ENCODE assay signal across 19 cellular contexts in the genomic region with DNA sequence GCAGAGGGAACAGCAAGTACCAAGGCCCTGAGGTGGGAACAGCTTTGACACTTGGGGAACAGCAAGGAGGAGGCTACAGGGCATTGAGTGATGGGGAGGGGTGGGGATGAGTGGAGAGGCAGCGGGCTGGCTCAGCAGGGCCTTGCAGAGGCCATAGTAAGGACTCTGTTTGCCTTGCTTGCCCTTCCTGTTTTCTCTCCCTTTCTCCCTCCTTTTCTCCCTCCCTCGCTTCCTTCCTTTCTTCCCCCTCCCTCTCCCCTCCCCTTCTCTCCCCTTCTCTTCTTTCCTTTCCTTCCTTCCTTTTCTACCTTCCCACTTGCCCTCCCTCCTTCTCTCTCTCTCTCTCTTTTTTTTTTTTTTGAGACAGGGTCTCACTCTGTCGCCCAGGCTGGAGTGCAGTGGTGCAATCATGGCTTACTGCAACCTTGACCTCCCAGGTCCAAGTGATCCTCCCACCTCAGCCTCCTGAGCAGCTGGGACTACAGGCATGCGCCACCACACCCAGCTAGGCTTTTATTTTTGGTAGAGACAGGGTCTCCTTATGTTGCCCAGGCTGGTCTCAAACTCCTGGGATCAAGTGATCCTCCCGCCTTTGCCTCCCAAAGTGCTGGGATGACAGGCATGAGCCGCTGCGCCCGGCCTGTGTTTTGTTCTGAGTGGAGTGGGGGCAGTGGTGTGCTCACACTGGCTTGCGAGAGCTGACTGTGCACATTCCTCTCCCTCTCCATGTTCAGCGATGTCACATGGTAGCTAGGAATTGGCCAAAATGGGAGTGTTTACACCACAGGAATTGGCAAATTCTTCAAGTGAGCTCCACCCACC. TPM values are rescaled to one million over a fixed set of nuclear protein-coding genes. Genes with fewer than 3 reads are reported as not detected.
DNase-seq lines count a peak whose midpoint lies in the region; ATAC-seq and TF ChIP-seq lines count a peak whose summit lies in the region.
"Had no signal": no experiment of that assay in that cellular context is flagged by ENCODE, and none has a peak within 500 bp of the region (broad histone marks: within the 10 kb centered on the region; RNA-seq: fewer than 3 reads in every experiment).

No MANE protein-coding gene starts in this region.

- peaks cover 3% of the 10 kb centered on the region; the same call in 1 of the 2 replicates for H3K36me3 ChIP-seq in BLaER1
- H3K36me3 ChIP-seq: right atrium auricular region, SJSA1 had no signal

- H3K4me3 ChIP-seq in BLaER1 = no peak overlapping the region
- H3K4me3 ChIP-seq: right atrium auricular region, SJSA1 had no signal

- H3K4me3 Mint-ChIP-seq in endothelial cell (ENCODE audit: unreplicated experiment) (peak overlapping the region; percentile 31), nephron (no peak overlapping the region)
- H3K4me3 Mint-ChIP-seq in activated CD4-positive, alpha-beta T cell treated with anti-CD3 and anti-CD28 coated beads, Interleukin-2, amount 10 ng/mL, durations not matched to agents 7 days and 5 days = no peak overlapping the region
- no peak overlapping the region for H3K4me3 Mint-ChIP-seq in naive thymus-derived CD8-positive, alpha-beta T cell
- H3K4me3 Mint-ChIP-seq: activated naive CD8-positive, alpha-beta T cell; activated T-helper 1 cell treated with anti-CD3 and anti-CD28 coated beads, Interleukin-12 subunit alpha, Interleukin-12 subunit beta, Interleukin-2, Interleukin-4 antibody, amounts not matched to agents 30 ng/mL and 10 ng/mL and 1 ng/mL, durations not matched to agents 14 hours and 24 hours and 36 hours; dendritic cell treated with granulocyte-macrophage colony-stimulating factor and Interleukin-4, amounts not matched to agents 40 ng/mL and 50 ng/mL, for 4 days had no signal

- DNase-seq in MV-4-11 (lab: John Stamatoyannopoulos, UW) (peak; percentile 41), endothelial cell (ENCODE audit: low spot score) (no peak)
- no peak for DNase-seq in activated CD4-positive, alpha-beta T cell treated with anti-CD3 and anti-CD28 coated beads, Interleukin-2, amount 10 ng/mL, durations not matched to agents 7 days and 5 days
- no peak for DNase-seq in stimulated activated CD4-positive, alpha-beta T cell treated with anti-CD3 and anti-CD28 coated beads, Interleukin-15, amount 100 ng/mL, for 24 hours
- DNase-seq in naive thymus-derived CD8-positive, alpha-beta T cell = no peak
- DNase-seq: NCI-H1417 treated with DMSO at 0.1 percent for 48 hours, NCI-H2171 treated with DMSO at 0.1 percent for 48 hours, NCI-H748 treated with DMSO at 0.1 percent for 48 hours, occipital lobe, OCI-M1, T-helper 2 cell had no signal

- H3K27ac Mint-ChIP-seq in endothelial cell (ENCODE audit: unreplicated experiment) (peak overlapping the region; percentile 32), nephron (peak overlapping the region in 2 of 3 experiments; percentile 9 to 26)
- H3K27ac Mint-ChIP-seq in activated CD4-positive, alpha-beta T cell treated with anti-CD3 and anti-CD28 coated beads, Interleukin-2, amount 10 ng/mL, durations not matched to agents 7 days and 5 days = no peak overlapping the region
- H3K27ac Mint-ChIP-seq in naive thymus-derived CD8-positive, alpha-beta T cell = peak overlapping the region in 2 of 10 donors; percentile 59 to 76
- H3K27ac Mint-ChIP-seq: activated T-helper 1 cell treated with anti-CD3 and anti-CD28 coated beads, Interleukin-12 subunit alpha, Interleukin-12 subunit beta, Interleukin-2, Interleukin-4 antibody, amounts not matched to agents 30 ng/mL and 10 ng/mL and 1 ng/mL, durations not matched to agents 14 hours and 24 hours and 36 hours; dendritic cell treated with granulocyte-macrophage colony-stimulating factor and Interleukin-4, amounts not matched to agents 40 ng/mL and 50 ng/mL, for 4 days had no signal

- H3K4me1 Mint-ChIP-seq in endothelial cell (ENCODE audit: unreplicated experiment) = peaks cover 7% of the 10 kb centered on the region
- H3K4me1 Mint-ChIP-seq in nephron = peaks cover 9% of the 10 kb centered on the region
- no peaks in the 10 kb centered on the region for H3K4me1 Mint-ChIP-seq in activated CD4-positive, alpha-beta T cell treated with anti-CD3 and anti-CD28 coated beads, Interleukin-2, amount 10 ng/mL, durations not matched to agents 7 days and 5 days
- H3K4me1 Mint-ChIP-seq in naive thymus-derived CD8-positive, alpha-beta T cell = no peaks in the 10 kb centered on the region

- POLR2A ChIA-PET in activated CD4-positive, alpha-beta T cell treated with anti-CD3 and anti-CD28 coated beads, Interleukin-2, amount 10 ng/mL, durations not matched to agents 7 days and 5 days (lab: Charles Lee) = no interaction called here
- POLR2A ChIA-PET in naive thymus-derived CD8-positive, alpha-beta T cell (lab: Charles Lee) = no interaction called here

- TF ChIP-seq CTCF in endothelial cell (IDR thresholded peaks at IDR 0.05; ENCODE audit: unreplicated experiment) (no peak), nephron (IDR thresholded peaks at IDR 0.05; ENCODE audit: unreplicated experiment in 3 of 3) (no peak)

- peaks cover 7% of the 10 kb centered on the region for H3K36me3 Mint-ChIP-seq in endothelial cell (ENCODE audit: low read depth, unreplicated experiment)
- H3K36me3 Mint-ChIP-seq in nephron (ENCODE audit: low read depth) = peaks cover 4% of the 10 kb centered on the region
- no peaks in the 10 kb centered on the region for H3K36me3 Mint-ChIP-seq in activated CD4-positive, alpha-beta T cell treated with anti-CD3 and anti-CD28 coated beads, Interleukin-2, amount 10 ng/mL, durations not matched to agents 7 days and 5 days (ENCODE audit: low read depth)
- no peaks in the 10 kb centered on the region for H3K36me3 Mint-ChIP-seq in naive thymus-derived CD8-positive, alpha-beta T cell
- H3K36me3 Mint-ChIP-seq: activated naive CD8-positive, alpha-beta T cell had no signal

- H3K9me3 Mint-ChIP-seq in endothelial cell (ENCODE audit: unreplicated experiment) = no peaks in the 10 kb centered on the region
- H3K9me3 Mint-ChIP-seq in nephron = peaks cover 3% of the 10 kb centered on the region
- H3K9me3 Mint-ChIP-seq in activated CD4-positive, alpha-beta T cell treated with anti-CD3 and anti-CD28 coated beads, Interleukin-2, amount 10 ng/mL, durations not matched to agents 7 days and 5 days = no peaks in the 10 kb centered on the region
- H3K9me3 Mint-ChIP-seq in naive thymus-derived CD8-positive, alpha-beta T cell = no peaks in the 10 kb centered on the region
- H3K9me3 Mint-ChIP-seq: activated T-helper 1 cell treated with anti-CD3 and anti-CD28 coated beads, Interleukin-12 subunit alpha, Interleukin-12 subunit beta, Interleukin-2, Interleukin-4 antibody, amounts not matched to agents 30 ng/mL and 10 ng/mL and 1 ng/mL, durations not matched to agents 14 hours and 24 hours and 36 hours had no signal

- H4K20me1 ChIP-seq in BLaER1 = no peaks in the 10 kb centered on the region

- peaks cover 27% of the 10 kb centered on the region for H3K4me1 ChIP-seq in BLaER1
- H3K4me1 ChIP-seq: SJSA1 had no signal

- H3K27me3 ChIP-seq in BLaER1 = no peaks in the 10 kb centered on the region
- H3K27me3 ChIP-seq: right atrium auricular region, SJSA1 had no signal

- H3K27me3 Mint-ChIP-seq in endothelial cell (ENCODE audit: unreplicated experiment) (peaks cover 10% of the 10 kb centered on the region), nephron (ENCODE audit: low read depth) (no peaks in the 10 kb centered on the region)
- no peaks in the 10 kb centered on the region for H3K27me3 Mint-ChIP-seq in activated CD4-positive, alpha-beta T cell treated with anti-CD3 and anti-CD28 coated beads, Interleukin-2, amount 10 ng/mL, durations not matched to agents 7 days and 5 days
- no peaks in the 10 kb centered on the region for H3K27me3 Mint-ChIP-seq in naive thymus-derived CD8-positive, alpha-beta T cell
- H3K27me3 Mint-ChIP-seq: activated naive CD8-positive, alpha-beta T cell; dendritic cell treated with granulocyte-macrophage colony-stimulating factor and Interleukin-4, amounts not matched to agents 40 ng/mL and 50 ng/mL, for 4 days had no signal

- no peak overlapping the region for H3K27ac ChIP-seq in BLaER1
- H3K27ac ChIP-seq: right atrium auricular region, SJSA1 had no signal

- no peak overlapping the region for H3K9ac ChIP-seq in BLaER1

- CTCF ChIA-PET in activated CD4-positive, alpha-beta T cell treated with anti-CD3 and anti-CD28 coated beads, Interleukin-2, amount 10 ng/mL, durations not matched to agents 7 days and 5 days (lab: Charles Lee) = interaction anchor here (1.0 to 4.0 kb wide), 5 partner anchors 9 to 29 kb away, joined by 3 to 25 read pairs (median 4); no protein-coding TSS in a partner anchor

- H3K4me2 ChIP-seq in BLaER1 = peak overlapping the region; percentile 44

- ATAC-seq in HG02759 (IDR thresholded peaks at IDR 0.05; ENCODE audit: unreplicated experiment) = no peak
- ATAC-seq in naive thymus-derived CD8-positive, alpha-beta T cell = no peak

- H3K9me3 ChIP-seq in BLaER1 = no peaks in the 10 kb centered on the region
- H3K9me3 ChIP-seq: right atrium auricular region, SJSA1 had no signal

RNA-seq across cellular contexts. Expression of a gene that starts 17.1 kb away (rescaled TPM):
- 5.2 TPM for total RNA-seq in endothelial cell (ENCODE audit: unreplicated experiment)
- total RNA-seq in activated CD4-positive, alpha-beta T cell treated with anti-CD3 and anti-CD28 coated beads, Interleukin-2, amount 10 ng/mL, durations not matched to agents 7 days and 5 days = 1 to 10 TPM; 1.8 to 2.3 TPM
- 1 to 10 TPM; 7.5 to 8.8 TPM for total RNA-seq in naive thymus-derived CD8-positive, alpha-beta T cell
- under 1 TPM in 2 of 3 donors, not detected in 1; 0.05 to 0.49 TPM for polyA plus RNA-seq in naive thymus-derived CD8-positive, alpha-beta T cell

RNA-seq across cellular contexts. Expression of a gene that starts 49.7 kb away (rescaled TPM):
- 120 TPM for total RNA-seq in endothelial cell (ENCODE audit: unreplicated experiment)
- total RNA-seq in activated CD4-positive, alpha-beta T cell treated with anti-CD3 and anti-CD28 coated beads, Interleukin-2, amount 10 ng/mL, durations not matched to agents 7 days and 5 days = 100 to 1,000 TPM in 1 of 2 experiments, 10 to 100 TPM in 1; 96.4 to 111 TPM
- 10 to 100 TPM; 59.7 to 60.6 TPM for total RNA-seq in naive thymus-derived CD8-positive, alpha-beta T cell
- polyA plus RNA-seq in naive thymus-derived CD8-positive, alpha-beta T cell = 10 to 100 TPM; 13.7 to 15.5 (median 14.2) TPM

RNA-seq across cellular contexts. Expression of a gene that starts 50.3 kb away (rescaled TPM):
- total RNA-seq in endothelial cell (ENCODE audit: unreplicated experiment) = 42.9 TPM
- 10 to 100 TPM; 20.4 to 25.2 TPM for total RNA-seq in activated CD4-positive, alpha-beta T cell treated with anti-CD3 and anti-CD28 coated beads, Interleukin-2, amount 10 ng/mL, durations not matched to agents 7 days and 5 days
- 10 to 100 TPM; 10.9 to 11.3 TPM for total RNA-seq in naive thymus-derived CD8-positive, alpha-beta T cell
- 10 to 100 TPM; 10.7 to 15.5 (median 11.9) TPM for polyA plus RNA-seq in naive thymus-derived CD8-positive, alpha-beta T cell
